14 cellular contexts compared by ENCODE assay signal in the genomic region with DNA sequence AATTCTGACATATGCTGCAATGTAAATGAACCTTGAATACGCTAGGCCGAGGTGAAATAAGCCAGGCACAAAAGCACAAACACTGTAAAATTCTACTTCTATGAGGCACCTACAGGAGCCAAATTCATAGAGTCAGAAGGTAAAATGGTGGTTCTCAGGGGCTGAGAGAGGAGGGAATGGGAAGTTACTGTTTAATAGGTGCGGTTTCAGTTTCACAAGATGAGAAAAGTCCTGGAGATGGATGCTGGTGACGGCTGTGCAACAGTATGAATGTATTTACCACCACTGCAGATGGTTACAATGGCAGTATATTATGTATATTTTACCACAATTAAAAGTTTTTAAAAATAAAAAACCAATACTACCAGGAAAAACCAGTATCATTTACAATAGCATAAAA. TPM values are rescaled to one million over a fixed set of nuclear protein-coding genes. Genes with fewer than 3 reads are reported as not detected.
A peak's percentile ranks its signal among the peaks of the same experiment; 100 is the strongest.
DNase-seq lines count a peak whose midpoint lies in the region; ATAC-seq and TF ChIP-seq lines count a peak whose summit lies in the region.
"Had no signal": no experiment of that assay in that cellular context is flagged by ENCODE, and none has a peak within 500 bp of the region (broad histone marks: within the 10 kb centered on the region; RNA-seq: fewer than 3 reads in every experiment).

No MANE protein-coding gene starts in this region.

- peaks cover 28% of the 10 kb centered on the region for H4K20me1 ChIP-seq in Loucy (ENCODE audit: insufficient read depth, low read length, poor library complexity, severe bottlenecking)

- no peak for TF ChIP-seq CTCF in CD8-positive, alpha-beta T cell (IDR thresholded peaks at IDR 0.05)
- TF ChIP-seq CTCF in Loucy (conservative IDR thresholded peaks at IDR 0.05; ENCODE audit: low read length) (no peak), neutrophil (IDR thresholded peaks at IDR 0.05) (no peak), osteocyte (IDR thresholded peaks at IDR 0.05) (no peak)

- H3K9me3 Mint-ChIP-seq in CD8-positive, alpha-beta T cell: no peaks in the 10 kb centered on the region
- H3K9me3 Mint-ChIP-seq in T-helper 2 cell treated with Interferon-gamma antibody and Interleukin-4, amounts not matched to agents 5 μg/mL and 100 μg/mL, for 36 hours: no peaks in the 10 kb centered on the region
- H3K9me3 Mint-ChIP-seq in osteocyte (ENCODE audit: unreplicated experiment): no peaks in the 10 kb centered on the region

- intact Hi-C loops in CD8-positive, alpha-beta T cell (cut with DNase I, micrococcal nuclease): loop anchor here in 1 of 2 experiments (10.0 kb wide), 1 partner anchor 1420 kb away; a partner anchor contains a TSS

- ATAC-seq in CD8-positive, alpha-beta T cell: no peak
- ATAC-seq: left cardiac atrium had no signal

- H3F3A ChIP-seq in Loucy (ENCODE audit: low read depth): peaks cover 8% of the 10 kb centered on the region; the same call in 1 of the 2 replicates

- peak overlapping the region; percentile 45 for H3K27ac Mint-ChIP-seq in CD8-positive, alpha-beta T cell
- peak overlapping the region; percentile 17 for H3K27ac Mint-ChIP-seq in T-helper 2 cell treated with Interferon-gamma antibody and Interleukin-4, amounts not matched to agents 5 μg/mL and 100 μg/mL, for 36 hours
- H3K27ac Mint-ChIP-seq in osteocyte (ENCODE audit: unreplicated experiment): no peak overlapping the region

- no peaks in the 10 kb centered on the region for H3K9me2 ChIP-seq in Loucy (replicated peaks; ENCODE audit: low read depth, low read length)

- peak overlapping the region; percentile 10 for H3K4me2 ChIP-seq in Loucy (ENCODE audit: low read depth, low read length, poor library complexity, severe bottlenecking)

- no peak overlapping the region for H3K4me3 ChIP-seq in CD8-positive, alpha-beta T cell (ENCODE audit: low read depth, low read length)
- H3K4me3 ChIP-seq in Loucy (ENCODE audit: low read length, poor library complexity, severe bottlenecking) (peak overlapping the region; percentile 3), neutrophil (ENCODE audit: low read depth in 1 of 2, low read length in 1 of 2) (peak overlapping the region; percentile 47 to 59)

- POLR2A ChIA-PET in CD8-positive, alpha-beta T cell (lab: Charles Lee): no interaction called here

- H3K9ac ChIP-seq in Loucy (ENCODE audit: low read depth, low read length, poor library complexity, severe bottlenecking): no peak overlapping the region

- peaks cover 66% of the 10 kb centered on the region for H3K4me1 Mint-ChIP-seq in CD8-positive, alpha-beta T cell (ENCODE audit: low read depth)
- peaks cover 66% of the 10 kb centered on the region for H3K4me1 Mint-ChIP-seq in T-helper 2 cell treated with Interferon-gamma antibody and Interleukin-4, amounts not matched to agents 5 μg/mL and 100 μg/mL, for 36 hours (ENCODE audit: low read depth)
- peaks cover 59% of the 10 kb centered on the region for H3K4me1 Mint-ChIP-seq in osteocyte (ENCODE audit: unreplicated experiment)

- peaks cover 90% of the 10 kb centered on the region for H3K79me2 ChIP-seq in Loucy (ENCODE audit: insufficient read depth, low read length)

- CTCF ChIA-PET in CD8-positive, alpha-beta T cell (lab: Charles Lee): interaction anchor here (0.6 to 2.0 kb wide), 4 partner anchors 8 to 54 kb away, joined by 3 to 17 read pairs (median 4); no protein-coding TSS in a partner anchor

- H3K27me3 Mint-ChIP-seq in CD8-positive, alpha-beta T cell (ENCODE audit: low read depth): no peaks in the 10 kb centered on the region
- H3K27me3 Mint-ChIP-seq in T-helper 2 cell treated with Interferon-gamma antibody and Interleukin-4, amounts not matched to agents 5 μg/mL and 100 μg/mL, for 36 hours (ENCODE audit: low read depth): no peaks in the 10 kb centered on the region
- H3K27me3 Mint-ChIP-seq in osteocyte (ENCODE audit: unreplicated experiment): no peaks in the 10 kb centered on the region

- H3K9me3 ChIP-seq in CD8-positive, alpha-beta T cell (ENCODE audit: low read length): no peaks in the 10 kb centered on the region
- H3K9me3 ChIP-seq in Loucy (ENCODE audit: insufficient read depth, low read depth, low read length) (no peaks in the 10 kb centered on the region), neutrophil (no peaks in the 10 kb centered on the region)
- H3K9me3 ChIP-seq: Caco-2 had no signal

- H3K4me3 Mint-ChIP-seq in CD8-positive, alpha-beta T cell: no peak overlapping the region
- H3K4me3 Mint-ChIP-seq in T-helper 2 cell treated with Interferon-gamma antibody and Interleukin-4, amounts not matched to agents 5 μg/mL and 100 μg/mL, for 36 hours: peak overlapping the region; percentile 59
- no peak overlapping the region for H3K4me3 Mint-ChIP-seq in osteocyte (ENCODE audit: unreplicated experiment)

- no peak overlapping the region for H2AFZ ChIP-seq in Loucy (ENCODE audit: low read length)

- no peak overlapping the region for H3K27ac ChIP-seq in CD8-positive, alpha-beta T cell (ENCODE audit: low read depth, low read length)
- H3K27ac ChIP-seq in neutrophil: peak overlapping the region; percentile 94
- H3K27ac ChIP-seq: epithelial cell of prostate had no signal

- DNase-seq in CD8-positive, alpha-beta T cell: no peak
- DNase-seq in T-helper 2 cell treated with Interferon-gamma antibody and Interleukin-4, amounts not matched to agents 5 μg/mL and 100 μg/mL, for 36 hours (ENCODE audit: low spot score): no peak
- DNase-seq in activated gamma-delta T cell (lab: John Stamatoyannopoulos, UW) (no peak), osteocyte (ENCODE audit: extremely low spot score, unreplicated experiment) (no peak), hepatic stellate cell (ENCODE audit: low spot score) (no peak)
- DNase-seq: Caco-2; GOT3; left cardiac atrium; NCI-H187 treated with DMSO at 0.1 percent for 48 hours; NCI-H69; stimulated activated CD4-positive, alpha-beta T cell treated with anti-CD3 and anti-CD28 coated beads, Interleukin-2, amount 100 ng/mL, for 24 hours had no signal

- no peaks in the 10 kb centered on the region for H3K36me3 ChIP-seq in CD8-positive, alpha-beta T cell (ENCODE audit: insufficient read depth, low read length)
- H3K36me3 ChIP-seq in Loucy (ENCODE audit: insufficient read depth, low read length): no peaks in the 10 kb centered on the region
- H3K36me3 ChIP-seq in neutrophil: no peaks in the 10 kb centered on the region

- H3K36me3 Mint-ChIP-seq in CD8-positive, alpha-beta T cell: peaks cover 5% of the 10 kb centered on the region
- peaks cover 38% of the 10 kb centered on the region for H3K36me3 Mint-ChIP-seq in T-helper 2 cell treated with Interferon-gamma antibody and Interleukin-4, amounts not matched to agents 5 μg/mL and 100 μg/mL, for 36 hours (ENCODE audit: low read depth)
- H3K36me3 Mint-ChIP-seq in osteocyte (ENCODE audit: unreplicated experiment): no peaks in the 10 kb centered on the region

- no peaks in the 10 kb centered on the region for H3K27me3 ChIP-seq in CD8-positive, alpha-beta T cell (ENCODE audit: insufficient read depth, low read length)
- H3K27me3 ChIP-seq in Loucy (ENCODE audit: insufficient read depth, low read length, poor library complexity, severe bottlenecking) (no peaks in the 10 kb centered on the region), neutrophil (no peaks in the 10 kb centered on the region)

- H3K4me1 ChIP-seq in CD8-positive, alpha-beta T cell (ENCODE audit: insufficient read depth, low read length): peaks cover 57% of the 10 kb centered on the region
- H3K4me1 ChIP-seq in Loucy (ENCODE audit: insufficient read depth, low read length, poor library complexity, severe bottlenecking): peaks cover 73% of the 10 kb centered on the region
- peaks cover 90% of the 10 kb centered on the region in 2 experiments for H3K4me1 ChIP-seq in neutrophil (ENCODE audit: control insufficient read depth in 1 of 2, insufficient read depth in 1 of 2, low read depth in 1 of 2, low read length in 1 of 2)

RNA-seq across cellular contexts. Expression of a gene that starts 4.0 kb away (rescaled TPM):
- total RNA-seq in CD8-positive, alpha-beta T cell: 100 to 1,000 TPM; 127 to 130 TPM
- 42.9 and 54.2 TPM in 2 replicates for total RNA-seq in osteocyte
